Comparison of ENCODE assay signal across 9 cellular contexts in the genomic region with DNA sequence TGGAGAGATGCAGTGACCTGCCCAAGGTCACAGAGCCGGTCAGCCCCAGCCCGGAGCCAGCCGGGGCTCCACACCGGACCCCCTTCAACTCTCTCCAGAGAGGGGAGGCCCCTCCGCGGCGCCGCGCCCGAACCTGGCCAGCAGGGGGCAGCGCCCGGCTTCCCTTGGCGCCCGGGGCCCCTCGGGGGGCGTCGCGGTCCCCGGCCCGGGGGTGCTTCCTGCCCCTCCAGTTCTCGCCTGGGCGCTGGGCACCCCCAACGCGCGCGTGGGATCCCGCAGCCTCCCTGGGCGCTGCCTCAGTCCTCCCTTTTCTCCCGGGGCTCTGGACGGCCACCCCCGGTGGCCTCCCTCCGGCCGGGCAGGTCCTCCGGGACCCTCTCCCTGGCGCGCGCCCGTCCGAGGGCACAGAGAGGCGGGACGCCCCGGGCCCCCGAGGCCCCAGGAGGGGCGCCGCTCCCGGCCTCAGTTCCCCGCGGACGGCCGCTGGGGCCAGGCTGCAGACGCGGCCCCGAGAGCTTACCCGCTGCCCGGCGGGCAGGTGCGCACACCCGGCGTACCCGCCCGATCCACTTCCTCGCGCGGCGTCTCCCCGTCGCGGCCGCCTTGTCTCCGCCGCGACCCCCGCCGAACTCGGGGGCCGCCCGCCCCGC. TPM values are rescaled to one million over a fixed set of nuclear protein-coding genes. Genes with fewer than 3 reads are reported as not detected.
A peak's percentile ranks its signal among the peaks of the same experiment; 100 is the strongest.
DNase-seq lines count a peak whose midpoint lies in the region; ATAC-seq, FAIRE-seq and TF ChIP-seq lines count a peak whose summit lies in the region.
"Had no signal": no experiment of that assay in that cellular context is flagged by ENCODE, and none has a peak within 500 bp of the region (broad histone marks: within the 10 kb centered on the region; RNA-seq: fewer than 3 reads in every experiment).

No MANE protein-coding gene starts in this region.

- no peak overlapping the region for H2AK5ac ChIP-seq in mesendoderm (ENCODE audit: low read length)

- no peak overlapping the region for H2BK15ac ChIP-seq in mesendoderm (replicated peaks; ENCODE audit: low read depth)

- WGBS in mesendoderm (ENCODE audit: extremely low coverage, insufficient coverage, low lambda C conversion rate) = no CpG with 5 or more reads among the region's 78 CpGs

- peak; percentile 83 for TF ChIP-seq CTCF in GM12875 (IDR thresholded peaks at IDR 0.05; ENCODE audit: borderline replicate concordance, insufficient read depth, low read depth, low read length)
- TF ChIP-seq CTCF in RWPE1 (conservative IDR thresholded peaks at IDR 0.05; ENCODE audit: low read depth) = peak; percentile 82
- peak; percentile 61 for TF ChIP-seq CTCF in bronchial epithelial cell (IDR thresholded peaks at IDR 0.05; ENCODE audit: insufficient read depth, low read length, severe bottlenecking)
- TF ChIP-seq CTCF in tibial artery (IDR thresholded peaks at IDR 0.05) = peak; percentile 16 to 18

- no peaks in the 10 kb centered on the region for H3K79me2 ChIP-seq in mesendoderm (ENCODE audit: control insufficient read depth, insufficient read depth, low read length)

- DNase-seq in RWPE1 (ENCODE audit: low spot score) (no peak), bronchial epithelial cell (ENCODE audit: low read depth) (no peak), mesendoderm (no peak), tibial artery (no peak), RCC 7860 (ENCODE audit: low spot score) (no peak), T1000 (lab: John Stamatoyannopoulos, UW) (no peak)

- H3K4me1 ChIP-seq in mesendoderm (ENCODE audit: control insufficient read depth, low read depth, low read length) (no peaks in the 10 kb centered on the region), tibial artery (peaks cover 0 to 14% (median 11%) of the 10 kb centered on the region in 4 donors)

- H3K79me1 ChIP-seq in mesendoderm (ENCODE audit: low read length) = no peaks in the 10 kb centered on the region

- H3K4me2 ChIP-seq in mesendoderm (ENCODE audit: low read length) = peak overlapping the region; percentile 78

- intact Hi-C loops in tibial artery (cut with DNase I; ENCODE audit: low total_unique reads) = no loop called here

- no peaks in the 10 kb centered on the region for H3K9me3 ChIP-seq in tibial artery

- peak overlapping the region; percentile 49 for H3K56ac ChIP-seq in mesendoderm (ENCODE audit: low read length)

- H3K9ac ChIP-seq in mesendoderm (ENCODE audit: low read length) = peak overlapping the region; percentile 27

- POLR2A ChIA-PET in RWPE1 (lab: Yijun Ruan, JAX; ENCODE audit: low non-redundant PET) = interaction anchor here (0.6 to 0.7 kb wide), 2 partner anchors 27 to 116 kb away, joined by 3 read pairs; no protein-coding TSS in a partner anchor

- H3K4me3 ChIP-seq in GM12875 (ENCODE audit: low read depth, low read length) = no peak overlapping the region
- peak overlapping the region; percentile 29 for H3K4me3 ChIP-seq in bronchial epithelial cell (ENCODE audit: low read depth, low read length)
- H3K4me3 ChIP-seq in mesendoderm (ENCODE audit: low read length) = peak overlapping the region; percentile 45
- peak overlapping the region; percentile 12 to 41 for H3K4me3 ChIP-seq in tibial artery

- H3K36me3 ChIP-seq in bronchial epithelial cell (ENCODE audit: control insufficient read depth, insufficient read depth, low read length) (no peaks in the 10 kb centered on the region), mesendoderm (ENCODE audit: control insufficient read depth, insufficient read depth, low read length) (no peaks in the 10 kb centered on the region), tibial artery (no peaks in the 10 kb centered on the region)

- CTCF ChIA-PET in RWPE1 (lab: Yijun Ruan, JAX) = interaction anchor here (0.6 to 0.8 kb wide), 5 partner anchors 10 to 121 kb away, joined by 3 to 4 read pairs (median 3); no protein-coding TSS in a partner anchor

- H3K27ac ChIP-seq in RWPE1 (no peak overlapping the region), mesendoderm (ENCODE audit: low read depth, low read length) (no peak overlapping the region), tibial artery (no peak overlapping the region)

- H2BK5ac ChIP-seq in mesendoderm (ENCODE audit: low read length) = no peak overlapping the region

- H3K23ac ChIP-seq in mesendoderm (ENCODE audit: low read length) = no peak overlapping the region

- H3K4ac ChIP-seq in mesendoderm (ENCODE audit: low read depth, low read length) = no peak overlapping the region

- no peak overlapping the region for H4K5ac ChIP-seq in mesendoderm (ENCODE audit: low read length)

- H3K27me3 ChIP-seq in bronchial epithelial cell (ENCODE audit: control insufficient read depth, insufficient read depth, low read length) = peaks cover 14% of the 10 kb centered on the region
- peaks cover 6% of the 10 kb centered on the region for H3K27me3 ChIP-seq in mesendoderm (ENCODE audit: insufficient read depth, low read length, poor library complexity)
- H3K27me3 ChIP-seq in tibial artery = peaks cover 0 to 70% of the 10 kb centered on the region in 2 donors

- no peak for ATAC-seq in GM21423 (IDR thresholded peaks at IDR 0.05; ENCODE audit: unreplicated experiment)

- no peak overlapping the region for H4K8ac ChIP-seq in mesendoderm (ENCODE audit: low read depth, low read length)

- FAIRE-seq in bronchial epithelial cell (lab: Jason Lieb, UNC) (no peak), RCC 7860 (lab: Jason Lieb, UNC) (no peak)
- FAIRE-seq: TTC549 had no signal

- peak overlapping the region; percentile 34 for H3K18ac ChIP-seq in mesendoderm (ENCODE audit: low read length)

- H2BK120ac ChIP-seq in mesendoderm (ENCODE audit: low read depth, low read length) = no peak overlapping the region

RNA-seq across cellular contexts. Expression of a gene that starts 0.4 kb away (rescaled TPM):
- under 0.01 and 0.26 TPM in 2 replicates for total RNA-seq in bronchial epithelial cell
- 0.07 TPM for polyA plus RNA-seq in mesendoderm (2013, experiment 1 of 2)
- 0.07 TPM for polyA plus RNA-seq in mesendoderm (2013, experiment 2 of 2)

RNA-seq across cellular contexts. Expression of a gene that starts 48.2 kb away (rescaled TPM):
- 17.6 and 19.6 TPM in 2 replicates for total RNA-seq in bronchial epithelial cell
- 55.0 TPM for polyA plus RNA-seq in mesendoderm (2013, experiment 1 of 2)
- 55.3 TPM for polyA plus RNA-seq in mesendoderm (2013, experiment 2 of 2)

Comparison
In these comparisons a context has a peak if more than half of its experiments do, and no peak if none do; other contexts are left out.
1. CTCF ChIP-seq: peak in every context shown above with its lines; median percentile 83 in GM12875; 82 in RWPE1; 61 in bronchial epithelial cell; 17 in tibial artery.